ENCODE assay signal across 12 cellular contexts in the genomic region with DNA sequence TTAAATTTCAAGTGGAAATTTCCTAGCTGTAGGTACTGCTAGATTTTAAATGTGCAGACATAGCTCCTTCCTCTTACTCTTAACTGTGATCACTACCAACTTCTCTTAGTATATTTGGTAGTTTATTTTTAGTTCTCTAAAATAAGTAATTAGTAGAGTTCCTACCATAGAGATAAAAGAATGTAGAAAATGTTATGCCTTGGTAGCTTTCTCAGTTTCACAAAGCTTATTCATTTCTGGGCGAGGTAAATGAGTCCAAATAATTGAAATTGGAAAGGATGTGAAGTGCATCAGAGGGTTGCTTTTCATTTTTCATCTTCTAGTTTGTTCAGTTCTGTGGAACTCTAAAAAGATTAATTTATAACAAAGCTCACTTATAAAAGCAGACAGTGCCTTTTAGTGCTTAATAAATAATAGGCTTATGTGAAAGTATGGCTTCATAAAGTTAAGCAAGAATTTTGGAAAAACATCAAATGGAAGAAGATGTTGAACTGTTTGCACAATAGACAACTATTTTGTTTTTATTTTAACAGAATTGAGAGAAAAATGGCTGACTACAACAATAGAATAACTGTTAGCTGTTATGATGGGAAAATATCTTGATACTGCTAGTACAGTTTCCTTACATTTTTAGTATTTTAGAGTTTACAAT.
DNase-seq lines count a peak whose midpoint lies in the region; ATAC-seq and TF ChIP-seq lines count a peak whose summit lies in the region.
"Had no signal": no experiment of that assay in that cellular context is flagged by ENCODE, and none has a peak within 500 bp of the region (broad histone marks: within the 10 kb centered on the region; RNA-seq: fewer than 3 reads in every experiment).

No MANE protein-coding gene starts in this region.

- H3K36me3 ChIP-seq in gastroesophageal sphincter (no peaks in the 10 kb centered on the region), sigmoid colon (no peaks in the 10 kb centered on the region)

- no peaks in the 10 kb centered on the region for H3K27me3 ChIP-seq in gastroesophageal sphincter
- no peaks in the 10 kb centered on the region for H3K27me3 ChIP-seq in sigmoid colon

- ATAC-seq in GM18867 (IDR thresholded peaks at IDR 0.05; ENCODE audit: unreplicated experiment) (peak; percentile 53), GM21576 (IDR thresholded peaks at IDR 0.05; ENCODE audit: unreplicated experiment) (peak; percentile 79), HG03139 (IDR thresholded peaks at IDR 0.05; ENCODE audit: unreplicated experiment) (peak; percentile 72), gastroesophageal sphincter (no peak)

- H3K9me3 ChIP-seq in gastroesophageal sphincter (no peaks in the 10 kb centered on the region), sigmoid colon (no peaks in the 10 kb centered on the region)

- TF ChIP-seq POLR2A in gastroesophageal sphincter (IDR thresholded peaks at IDR 0.05) (no peak), sigmoid colon (IDR thresholded peaks at IDR 0.05) (no peak)

- no peak for TF ChIP-seq EP300 in gastroesophageal sphincter (IDR thresholded peaks at IDR 0.05)
- no peak for TF ChIP-seq EP300 in sigmoid colon (IDR thresholded peaks at IDR 0.05)

- intact Hi-C loops in sigmoid colon (cut with DNase I): loop anchor here (5.0 kb wide), 2 partner anchors 344 to 439 kb away; no protein-coding TSS in a partner anchor

- H3K4me3 ChIP-seq in gastroesophageal sphincter (no peak overlapping the region), sigmoid colon (no peak overlapping the region)
- H3K4me3 ChIP-seq: skin epidermis had no signal

- in situ Hi-C loops in GM13977 (cut with MboI; ENCODE audit: low pct_unique_long_range_greater_than_20kb, low sequenced_read_pairs, unreplicated experiment): loop anchor here (25.0 kb wide), 2 partner anchors 349 to 624 kb away; no protein-coding TSS in a partner anchor

- 25 to 42% methylated on average over 1 of the region's 1 CpG for WGBS in gastroesophageal sphincter (ENCODE audit: low coverage in 1 of 2), 2 donors
- WGBS in sigmoid colon, 2 donors: 67 to 83% methylated on average over 1 of the region's 1 CpG

- TF ChIP-seq CTCF in gastroesophageal sphincter (IDR thresholded peaks at IDR 0.05) (no peak), sigmoid colon (IDR thresholded peaks at IDR 0.05) (no peak), GM13977 (IDR thresholded peaks at IDR 0.05; ENCODE audit: extremely low read depth, insufficient read depth, missing control alignments) (no peak)

- peaks cover 0 to 44% (median 5%) of the 10 kb centered on the region in 3 donors for H3K4me1 ChIP-seq in gastroesophageal sphincter
- peaks cover 0 to 8% (median 2%) of the 10 kb centered on the region in 4 donors for H3K4me1 ChIP-seq in sigmoid colon

- peak overlapping the region in 3 of 4 donors; percentile 18 to 37 (median 28) for H3K27ac ChIP-seq in gastroesophageal sphincter
- no peak overlapping the region for H3K27ac ChIP-seq in sigmoid colon
- H3K27ac ChIP-seq: skin epidermis had no signal

- DNase-seq in sigmoid colon (no peak), SK-N-DZ (ENCODE audit: low spot score) (no peak), GM13977 (ENCODE audit: low spot score) (no peak), RPMI8226 (no peak)
- DNase-seq: activated CD4-positive, alpha-beta T cell treated with anti-CD3 and anti-CD28 coated beads, Interleukin-2, amount 50 U/mL, for 1 hour; activated naive CD8-positive, alpha-beta T cell treated with anti-CD3 and anti-CD28 coated beads, Interleukin-2, amount 10 ng/mL, durations not matched to agents 7 days and 5 days; NCI-H774 had no signal

Comparison
In these comparisons a context has a peak if more than half of its experiments do, and no peak if none do; other contexts are left out.
1. H3K27ac ChIP-seq: peak in gastroesophageal sphincter (3 of 4); none in sigmoid colon (0 of 4).